In genomic region chr18:49664086-49664890, GRCh38 we compare ENCODE assay signal across 13 cellular contexts.
DNase-seq lines count a peak whose midpoint lies in the region; ATAC-seq, FAIRE-seq and TF ChIP-seq lines count a peak whose summit lies in the region.
"Had no signal": no experiment of that assay in that cellular context is flagged by ENCODE, and none has a peak within 500 bp of the region (broad histone marks: within the 10 kb centered on the region; RNA-seq: fewer than 3 reads in every experiment).

No MANE protein-coding gene starts in this region.

- TF ChIP-seq CTCF in MM.1S (IDR thresholded peaks at IDR 0.05; ENCODE audit: low read length) (no peak), colonic mucosa (IDR thresholded peaks at IDR 0.05) (no peak), HepG2 (CRISPR knock-in tag; IDR thresholded peaks at IDR 0.05) (no peak)

- H3K9ac ChIP-seq in MM.1S (ENCODE audit: low read length) (no peak overlapping the region), colonic mucosa (ENCODE audit: low read depth in 2 of 2, low read length in 2 of 2) (peak overlapping the region in 1 of 2 donors; percentile 22), HepG2 (ENCODE audit: insufficient read depth, low read depth, low read length) (no peak overlapping the region), skeletal muscle tissue (ENCODE audit: low read depth in 1 of 3, low read length in 3 of 3) (no peak overlapping the region)

- CTCF ChIA-PET in HepG2 (lab: Yijun Ruan, JAX; ENCODE audit: low intra/inter-chr PET ratio, low total read pairs), result no interaction called here

- 45% methylated on average over 11 of the region's 12 CpGs for WGBS in HepG2 (ENCODE audit: low lambda C conversion rate)

- no peak for TF ChIP-seq EP300 in HepG2 (IDR thresholded peaks at IDR 0.05; ENCODE audit: low read depth in 2 of 2, low read length in 2 of 2)
- TF ChIP-seq EP300 in HepG2 (CRISPR knock-in tag; IDR thresholded peaks at IDR 0.05; ENCODE audit: borderline replicate concordance), result no peak

- H3K4me3 ChIP-seq in MM.1S (ENCODE audit: low read length) (no peak overlapping the region), colonic mucosa (no peak overlapping the region), HepG2 (replicated peaks in 1 of 3; ENCODE audit: insufficient read depth in 1 of 3, low read depth in 2 of 3, low read length in 3 of 3) (no peak overlapping the region), skeletal muscle tissue (ENCODE audit: low read length in 3 of 3) (no peak overlapping the region)
- H3K4me3 ChIP-seq: HAP-1, MG63 had no signal

- peak; percentile 43; the same call in 2 of the 3 replicates for ATAC-seq in HepG2

- H3K9me2 ChIP-seq in MM.1S (replicated peaks; ENCODE audit: insufficient read depth, low read length), result no peaks in the 10 kb centered on the region

- no peak overlapping the region for H3K4me2 ChIP-seq in MM.1S (ENCODE audit: low read depth, low read length)
- no peak overlapping the region; the same call in 1 of the 2 replicates for H3K4me2 ChIP-seq in HepG2 (ENCODE audit: low read depth, low read length)

- no peaks in the 10 kb centered on the region for H3K79me2 ChIP-seq in MM.1S (ENCODE audit: low read length)
- no peaks in the 10 kb centered on the region for H3K79me2 ChIP-seq in HepG2 (ENCODE audit: insufficient read depth, low read length)

- H3K4me1 ChIP-seq in MM.1S (ENCODE audit: low read length) (no peaks in the 10 kb centered on the region), colonic mucosa (no peaks in the 10 kb centered on the region), HepG2 (ENCODE audit: insufficient read depth, low read length) (no peaks in the 10 kb centered on the region), skeletal muscle tissue (ENCODE audit: control insufficient read depth in 3 of 3, insufficient read depth in 3 of 3, low read length in 3 of 3) (peaks cover 5 to 28% (median 15%) of the 10 kb centered on the region in 3 donors)
- H3K4me1 ChIP-seq: HAP-1 had no signal

- TF ChIP-seq POLR2A in HepG2 (IDR thresholded peaks at IDR 0.05; ENCODE audit: insufficient read depth in 1 of 2, low read depth in 2 of 2, low read length in 2 of 2), result no peak

- FAIRE-seq in HepG2 (lab: Jason Lieb, UNC), result no peak
- FAIRE-seq: G401.6, RCC 7860 had no signal

- no peaks in the 10 kb centered on the region for H3K36me3 ChIP-seq in MM.1S (replicated peaks; ENCODE audit: insufficient read depth, low read length)
- H3K36me3 ChIP-seq in colonic mucosa, result no peaks in the 10 kb centered on the region
- no peaks in the 10 kb centered on the region for H3K36me3 ChIP-seq in HepG2 (replicated peaks in 1 of 2; ENCODE audit: control insufficient read depth in 1 of 2, insufficient read depth in 2 of 2, low read length in 2 of 2)
- H3K36me3 ChIP-seq in skeletal muscle tissue (ENCODE audit: control insufficient read depth in 3 of 3, insufficient read depth in 3 of 3, low read length in 3 of 3), result no peaks in the 10 kb centered on the region
- H3K36me3 ChIP-seq: HAP-1, MG63 had no signal

- H4K20me1 ChIP-seq in MM.1S (ENCODE audit: insufficient read depth, low read length), result no peaks in the 10 kb centered on the region
- no peaks in the 10 kb centered on the region for H4K20me1 ChIP-seq in HepG2 (ENCODE audit: insufficient read depth, low read length)

- H3K9me3 ChIP-seq in MM.1S (replicated peaks; ENCODE audit: insufficient read depth, low read length), result no peaks in the 10 kb centered on the region
- H3K9me3 ChIP-seq in colonic mucosa, result no peaks in the 10 kb centered on the region
- no peaks in the 10 kb centered on the region for H3K9me3 ChIP-seq in HepG2 (ENCODE audit: low read length)
- H3K9me3 ChIP-seq in skeletal muscle tissue (ENCODE audit: control insufficient read depth in 3 of 3, low read length in 3 of 3), result no peaks in the 10 kb centered on the region
- H3K9me3 ChIP-seq: HAP-1, MG63 had no signal

- no TSS peak for BruUV-seq in HepG2 (replicated peaks; lab: Mats Ljungman, UMichigan)

- no peak overlapping the region for H3K27ac ChIP-seq in MM.1S (ENCODE audit: low read length)
- H3K27ac ChIP-seq in colonic mucosa, result peak overlapping the region; percentile 80
- no peak overlapping the region for H3K27ac ChIP-seq in HepG2 (ENCODE audit: extremely low read length, insufficient read depth, low read length)
- H3K27ac ChIP-seq in skeletal muscle tissue (ENCODE audit: low read depth, low read length), result peak overlapping the region; percentile 21

- TF ChIP-seq RAD21 in HepG2 (CRISPR knock-in tag; IDR thresholded peaks at IDR 0.05), result no peak

- H2AFZ ChIP-seq in MM.1S (ENCODE audit: low read length) (0 out of 2 replicates have a peak overlapping the region, but pooled peaks have one; percentile 32), HepG2 (ENCODE audit: low read length) (no peak overlapping the region)

- no peak for DNase-seq in MM.1S
- peak; percentile 62 for DNase-seq in colonic mucosa
- DNase-seq in HepG2 (ENCODE audit: low spot score), result no peak
- DNase-seq in stimulated activated CD4-positive, alpha-beta T cell treated with anti-CD3 and anti-CD28 coated beads, Interleukin-15, amount 100 ng/mL, for 24 hours, result no peak
- no peak for DNase-seq in HPDE6-E6E7 (ENCODE audit: extremely low spot score)
- no peak for DNase-seq in activated CD4-positive, alpha-beta T cell treated with anti-CD3 and anti-CD28 coated beads, Interleukin-2, amount 50 U/mL, for 48 hours
- DNase-seq: activated CD4-positive, alpha-beta T cell treated with anti-CD3 and anti-CD28 coated beads, Interleukin-2, amount 50 U/mL, for 4 hours; MG63; retina had no signal

- POLR2A ChIA-PET in HepG2 (lab: Yijun Ruan, JAX), result no interaction called here

- intact Hi-C loops in colonic mucosa (cut with DNase I), result no loop called here
- intact Hi-C loops in HepG2 (cut with micrococcal nuclease; ENCODE audit: unreplicated experiment), result no loop called here

- H3K27me3 ChIP-seq in MM.1S (replicated peaks; ENCODE audit: insufficient read depth, low read length) (no peaks in the 10 kb centered on the region), colonic mucosa (no peaks in the 10 kb centered on the region), HepG2 (ENCODE audit: control insufficient read depth in 1 of 2, insufficient read depth in 2 of 2, low read length in 2 of 2) (peaks cover 1 to 32% of the 10 kb centered on the region in 2 experiments; a peak in 2 of 5 replicates), skeletal muscle tissue (ENCODE audit: control insufficient read depth in 3 of 3, insufficient read depth in 3 of 3, low read length in 3 of 3) (peaks cover 0 to 4% (median 0%) of the 10 kb centered on the region in 3 donors)
- H3K27me3 ChIP-seq: MG63 had no signal

- in situ Hi-C loops in HepG2 (cut with HindIII; ENCODE audit: extremely low pct_ligation_motif_present, low pct_unique_long_range_greater_than_20kb), result no loop called here

- H3F3A ChIP-seq in MM.1S (ENCODE audit: insufficient read depth, low read length), result no peaks in the 10 kb centered on the region

TF ChIP-seq in HepG2, 621 proteins besides CTCF, POLR2A, EP300 and RAD21:
- TF ChIP-seq ZNF737 (CRISPR knock-in tag; IDR thresholded peaks at IDR 0.05; ENCODE audit: borderline replicate concordance), result no peak
- TF ChIP-seq ZNF292 (CRISPR knock-in tag; IDR thresholded peaks at IDR 0.05; ENCODE audit: borderline replicate concordance, low read depth), result no peak
- TF ChIP-seq ZNF605 (CRISPR knock-in tag; IDR thresholded peaks at IDR 0.05), result no peak
- no peak for TF ChIP-seq GABPA (IDR thresholded peaks at IDR 0.05; ENCODE audit: low read depth, low read length)
- 0 out of 2 replicates have a peak, but pooled peaks have one; percentile 19 for TF ChIP-seq GABPA (CRISPR knock-in tag; IDR thresholded peaks at IDR 0.05; ENCODE audit: low read depth)
- no peak for TF ChIP-seq ZC3H4 (CRISPR knock-in tag; IDR thresholded peaks at IDR 0.05; ENCODE audit: borderline replicate concordance)
- peak; percentile 68; the same call in 1 of the 2 replicates for TF ChIP-seq NR2C2 (CRISPR knock-in tag; IDR thresholded peaks at IDR 0.05; ENCODE audit: borderline replicate concordance)
- TF ChIP-seq ZNF547 (CRISPR knock-in tag; IDR thresholded peaks at IDR 0.05), result no peak
- TF ChIP-seq ZNF780A (CRISPR knock-in tag; IDR thresholded peaks at IDR 0.05), result no peak
- TF ChIP-seq NFATC3 (CRISPR knock-in tag; IDR thresholded peaks at IDR 0.05), result no peak
- peak; percentile 48; the same call in 1 of the 2 replicates for TF ChIP-seq GABPB1 (CRISPR knock-in tag; IDR thresholded peaks at IDR 0.05)
- TF ChIP-seq CENPX (CRISPR knock-in tag; IDR thresholded peaks at IDR 0.05), result no peak
- no peak for TF ChIP-seq GATAD1 (CRISPR knock-in tag; IDR thresholded peaks at IDR 0.05)
- no peak for TF ChIP-seq ZFP82 (CRISPR knock-in tag; IDR thresholded peaks at IDR 0.05; ENCODE audit: borderline replicate concordance)
- no peak for TF ChIP-seq ZNF503 (CRISPR knock-in tag; IDR thresholded peaks at IDR 0.05)
- TF ChIP-seq ZSCAN9 (CRISPR knock-in tag; IDR thresholded peaks at IDR 0.05; ENCODE audit: borderline replicate concordance), result no peak
- TF ChIP-seq SSRP1 (CRISPR knock-in tag; IDR thresholded peaks at IDR 0.05), result no peak

Comparison
In these comparisons a context has a peak if more than half of its experiments do, and no peak if none do; other contexts are left out.
1. H3K27ac ChIP-seq: peak in colonic mucosa (single experiment) and skeletal muscle tissue (single experiment); none in MM.1S (single experiment) and HepG2 (single experiment).